18 cellular contexts compared by ENCODE assay signal in the genomic region with DNA sequence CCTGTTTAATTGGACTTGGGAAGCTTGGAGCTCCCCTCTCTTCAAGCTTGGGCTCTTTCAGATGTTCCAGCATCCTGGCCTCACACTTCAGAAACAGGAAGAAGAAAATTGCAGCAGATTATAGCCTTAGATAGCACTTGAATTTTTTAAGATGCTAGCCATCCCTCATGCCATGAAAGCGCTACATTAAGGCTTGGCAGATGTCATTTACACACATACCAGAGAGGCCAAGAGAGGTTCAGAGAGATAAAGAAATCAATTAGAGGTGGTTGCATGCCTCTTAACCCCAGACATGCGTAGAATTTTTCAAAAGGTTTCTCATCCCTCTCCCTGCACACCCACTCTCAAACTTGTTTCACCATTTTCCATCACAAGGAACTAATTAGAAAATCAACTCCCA. TPM values are rescaled to one million over a fixed set of nuclear protein-coding genes. Genes with fewer than 3 reads are reported as not detected.
DNase-seq lines count a peak whose midpoint lies in the region; ATAC-seq and TF ChIP-seq lines count a peak whose summit lies in the region.
"Had no signal": no experiment of that assay in that cellular context is flagged by ENCODE, and none has a peak within 500 bp of the region (broad histone marks: within the 10 kb centered on the region; RNA-seq: fewer than 3 reads in every experiment).

No MANE protein-coding gene starts in this region.

- H3K27ac ChIP-seq in SK-N-SH (ENCODE audit: low read depth in 2 of 2, low read length in 1 of 2) (no peak overlapping the region), trophoblast cell (ENCODE audit: low read depth, low read length) (no peak overlapping the region)
- H3K27ac ChIP-seq: BLaER1, HL-60 had no signal

- H3K18ac ChIP-seq in trophoblast cell (ENCODE audit: low read length) = no peak overlapping the region

- H3K36me3 ChIP-seq in SK-N-SH (replicated peaks in 1 of 2; ENCODE audit: control insufficient read depth in 1 of 2, insufficient read depth in 2 of 2, low read length in 1 of 2) (no peaks in the 10 kb centered on the region), trophoblast cell (ENCODE audit: control insufficient read depth in 1 of 2, insufficient read depth in 2 of 2, low read length in 2 of 2) (no peaks in the 10 kb centered on the region)
- H3K36me3 ChIP-seq: BLaER1 had no signal

- WGBS in SK-N-SH (ENCODE audit: low lambda C conversion rate) = 75% methylated on average over 2 of the region's 2 CpGs
- no CpG with 5 or more reads among the region's 2 CpGs for WGBS in trophoblast cell (ENCODE audit: extremely low coverage, insufficient coverage, insufficient read length)

- H3K27me3 ChIP-seq in SK-N-SH (ENCODE audit: insufficient read depth) (no peaks in the 10 kb centered on the region; the same call in 1 of the 2 replicates), trophoblast cell (ENCODE audit: insufficient read depth, low read length) (no peaks in the 10 kb centered on the region)
- H3K27me3 ChIP-seq: BLaER1 had no signal

- TF ChIP-seq EP300 in SK-N-SH (IDR thresholded peaks at IDR 0.05; ENCODE audit: borderline replicate concordance in 1 of 2, low read depth in 1 of 2, low read length in 1 of 2) = no peak

- H3K4me1 ChIP-seq in SK-N-SH (ENCODE audit: control insufficient read depth in 1 of 2, insufficient read depth in 2 of 2, low read depth in 1 of 2, low read length in 1 of 2) (peaks cover 0 to 2% of the 10 kb centered on the region in 2 experiments; a peak in 1 of 4 replicates), trophoblast cell (ENCODE audit: control insufficient read depth in 1 of 2, insufficient read depth in 2 of 2, low read length in 2 of 2) (no peaks in the 10 kb centered on the region)

- TF ChIP-seq RAD21 in SK-N-SH (IDR thresholded peaks at IDR 0.05; ENCODE audit: low read length) = no peak

- intact Hi-C loops in posterior cingulate gyrus (cut with DNase I) = no loop called here

- H4K12ac ChIP-seq in trophoblast cell (ENCODE audit: low read depth, low read length) = no peak overlapping the region

- DNase-seq in SK-N-SH = no peak
- peak; percentile 47 for DNase-seq in NCI-H524 treated with DMSO at 0.1 percent for 48 hours (lab: John Stamatoyannopoulos, UW)
- DNase-seq in trophoblast cell = peak; percentile 65 to 92
- no peak for DNase-seq in kidney glomerular epithelial cell (lab: John Stamatoyannopoulos, UW)
- DNase-seq in COLO668 (lab: John Stamatoyannopoulos, UW; ENCODE audit: unreplicated experiment) = no peak
- DNase-seq in posterior cingulate gyrus = no peak
- DNase-seq: 8988T; Calu3; CD4-positive, alpha-beta memory T cell; DMS79 treated with DMSO at 0.1 percent for 48 hours; GF-D8; HCEC 1CT had no signal

- H3K9me3 ChIP-seq in SK-N-SH = no peaks in the 10 kb centered on the region
- no peaks in the 10 kb centered on the region for H3K9me3 ChIP-seq in trophoblast cell (ENCODE audit: insufficient read depth, low read depth, low read length)
- H3K9me3 ChIP-seq: BLaER1 had no signal

- no peaks in the 10 kb centered on the region for H3K9me2 ChIP-seq in SK-N-SH

- no peaks in the 10 kb centered on the region for H4K20me1 ChIP-seq in SK-N-SH (ENCODE audit: insufficient read depth)
- H4K20me1 ChIP-seq: BLaER1 had no signal

- H4K8ac ChIP-seq in trophoblast cell (ENCODE audit: low read depth, low read length) = no peak overlapping the region

- no peaks in the 10 kb centered on the region for H3F3A ChIP-seq in SK-N-SH (replicated peaks; ENCODE audit: insufficient read depth)

- H3K4me3 ChIP-seq in SK-N-SH (ENCODE audit: low read depth in 2 of 2, low read length in 1 of 2) = no peak overlapping the region
- no peak overlapping the region for H3K4me3 ChIP-seq in trophoblast cell (ENCODE audit: low read depth, low read length)
- H3K4me3 ChIP-seq: BLaER1, GM23338 had no signal

- H3K9ac ChIP-seq in SK-N-SH = no peak overlapping the region
- H3K9ac ChIP-seq in trophoblast cell (ENCODE audit: low read length) = no peak overlapping the region
- H3K9ac ChIP-seq: BLaER1 had no signal

- H4K91ac ChIP-seq in trophoblast cell (ENCODE audit: low read depth, low read length) = no peak overlapping the region

- no peak overlapping the region for H2AFZ ChIP-seq in SK-N-SH (ENCODE audit: low read depth)
- H2AFZ ChIP-seq in trophoblast cell (ENCODE audit: insufficient read depth, low read length, poor library complexity) = no peak overlapping the region
- H2AFZ ChIP-seq: GM23338 had no signal

- H3K23ac ChIP-seq in trophoblast cell (ENCODE audit: low read length) = no peak overlapping the region

- H3K79me2 ChIP-seq in SK-N-SH (ENCODE audit: insufficient read depth) = no peaks in the 10 kb centered on the region
- H3K79me2 ChIP-seq in trophoblast cell (ENCODE audit: control insufficient read depth, insufficient read depth, low read length, poor library complexity) = no peaks in the 10 kb centered on the region

- CTCF ChIA-PET in SK-N-SH (lab: Yijun Ruan, JAX) = interaction anchor here (1.1 to 1.8 kb wide), 2 partner anchors 16 to 162 kb away, joined by 4 to 5 read pairs; no protein-coding TSS in a partner anchor

- H2BK120ac ChIP-seq in trophoblast cell (ENCODE audit: insufficient read depth, low read length, poor library complexity) = no peak overlapping the region

- H2BK12ac ChIP-seq in trophoblast cell (ENCODE audit: low read length) = no peak overlapping the region

- no peak overlapping the region for H3K14ac ChIP-seq in trophoblast cell (ENCODE audit: low read length)

- ATAC-seq in SK-N-SH treated with all-trans-retinoic acid at 6 μM for 48 hours = no peak
- ATAC-seq: GM23338 had no signal

- H3K4me2 ChIP-seq in SK-N-SH (no peak overlapping the region), trophoblast cell (ENCODE audit: low read length) (no peak overlapping the region)
- H3K4me2 ChIP-seq: BLaER1, GM23338 had no signal

- no peaks in the 10 kb centered on the region for H3K79me1 ChIP-seq in trophoblast cell (ENCODE audit: low read length)

- no peak for TF ChIP-seq CTCF in SK-N-SH (IDR thresholded peaks at IDR 0.05)

- POLR2A ChIA-PET in SK-N-SH (lab: Yijun Ruan, JAX) = no interaction called here

- no peak overlapping the region for H3K4ac ChIP-seq in trophoblast cell (ENCODE audit: low read depth, low read length)

- no peak overlapping the region for H2AK5ac ChIP-seq in trophoblast cell (ENCODE audit: low read length)

- H2BK5ac ChIP-seq in trophoblast cell (ENCODE audit: low read depth, low read length, poor library complexity) = no peak overlapping the region

TF ChIP-seq in SK-N-SH treated with all-trans-retinoic acid at 6 μM for 48 hours, 23 proteins besides CTCF, POLR2A, EP300 and RAD21:
- TF ChIP-seq CSDC2 (CRISPR knock-in tag; IDR thresholded peaks at IDR 0.05) = no peak
- no peak for TF ChIP-seq ZNF8 (CRISPR knock-in tag; IDR thresholded peaks at IDR 0.05)
- peak; percentile 47; the same call in 1 of the 2 replicates for TF ChIP-seq ISL1 (CRISPR knock-in tag; IDR thresholded peaks at IDR 0.05)
- TF ChIP-seq CREB5 (CRISPR knock-in tag; IDR thresholded peaks at IDR 0.05; ENCODE audit: low read depth) = no peak
- TF ChIP-seq ZNF70 (CRISPR knock-in tag; IDR thresholded peaks at IDR 0.05) = no peak

TF ChIP-seq in SK-N-SH, 30 proteins besides CTCF, POLR2A, EP300 and RAD21:
- TF ChIP-seq GATA2 (CRISPR knock-in tag; IDR thresholded peaks at IDR 0.05) (no peak), SMC3 (IDR thresholded peaks at IDR 0.05; ENCODE audit: low read depth, low read length) (no peak), POLR2AphosphoS5 (IDR thresholded peaks at IDR 0.05; ENCODE audit: low read depth, low read length) (no peak), MAX (IDR thresholded peaks at IDR 0.05; ENCODE audit: low read depth) (no peak), FOXJ3 (CRISPR knock-in tag; IDR thresholded peaks at IDR 0.05) (no peak), TCF12 (IDR thresholded peaks at IDR 0.05) (no peak), YY1 (IDR thresholded peaks at IDR 0.05; ENCODE audit: low read depth) (no peak), EZH2phosphoT487 (IDR thresholded peaks at IDR 0.05; ENCODE audit: borderline replicate concordance, low read depth) (no peak), ELF1 (IDR thresholded peaks at IDR 0.05) (no peak)
- TF ChIP-seq, protein P1, sequence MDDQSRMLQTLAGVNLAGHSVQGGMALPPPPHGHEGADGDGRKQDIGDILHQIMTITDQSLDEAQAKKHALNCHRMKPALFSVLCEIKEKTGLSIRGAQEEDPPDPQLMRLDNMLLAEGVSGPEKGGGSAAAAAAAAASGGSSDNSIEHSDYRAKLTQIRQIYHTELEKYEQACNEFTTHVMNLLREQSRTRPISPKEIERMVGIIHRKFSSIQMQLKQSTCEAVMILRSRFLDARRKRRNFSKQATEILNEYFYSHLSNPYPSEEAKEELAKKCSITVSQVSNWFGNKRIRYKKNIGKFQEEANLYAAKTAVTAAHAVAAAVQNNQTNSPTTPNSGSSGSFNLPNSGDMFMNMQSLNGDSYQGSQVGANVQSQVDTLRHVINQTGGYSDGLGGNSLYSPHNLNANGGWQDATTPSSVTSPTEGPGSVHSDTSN (IDR thresholded peaks at IDR 0.05) = no peak
- TF ChIP-seq, protein P2, sequence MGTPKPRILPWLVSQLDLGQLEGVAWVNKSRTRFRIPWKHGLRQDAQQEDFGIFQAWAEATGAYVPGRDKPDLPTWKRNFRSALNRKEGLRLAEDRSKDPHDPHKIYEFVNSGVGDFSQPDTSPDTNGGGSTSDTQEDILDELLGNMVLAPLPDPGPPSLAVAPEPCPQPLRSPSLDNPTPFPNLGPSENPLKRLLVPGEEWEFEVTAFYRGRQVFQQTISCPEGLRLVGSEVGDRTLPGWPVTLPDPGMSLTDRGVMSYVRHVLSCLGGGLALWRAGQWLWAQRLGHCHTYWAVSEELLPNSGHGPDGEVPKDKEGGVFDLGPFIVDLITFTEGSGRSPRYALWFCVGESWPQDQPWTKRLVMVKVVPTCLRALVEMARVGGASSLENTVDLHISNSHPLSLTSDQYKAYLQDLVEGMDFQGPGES (IDR thresholded peaks at IDR 0.05; ENCODE audit: low read depth, low read length) = no peak
- TF ChIP-seq, protein P3, sequence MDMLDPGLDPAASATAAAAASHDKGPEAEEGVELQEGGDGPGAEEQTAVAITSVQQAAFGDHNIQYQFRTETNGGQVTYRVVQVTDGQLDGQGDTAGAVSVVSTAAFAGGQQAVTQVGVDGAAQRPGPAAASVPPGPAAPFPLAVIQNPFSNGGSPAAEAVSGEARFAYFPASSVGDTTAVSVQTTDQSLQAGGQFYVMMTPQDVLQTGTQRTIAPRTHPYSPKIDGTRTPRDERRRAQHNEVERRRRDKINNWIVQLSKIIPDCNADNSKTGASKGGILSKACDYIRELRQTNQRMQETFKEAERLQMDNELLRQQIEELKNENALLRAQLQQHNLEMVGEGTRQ (IDR thresholded peaks at IDR 0.05; ENCODE audit: borderline replicate concordance, low read depth, low read length) = no peak

RNA-seq across cellular contexts. Expression of gene DBX1, which starts 31.9 kb away (rescaled TPM):
- polyA plus RNA-seq in SK-N-SH (2012; rRNA removed) = not detected in 2 replicates
- polyA plus RNA-seq in SK-N-SH (2012; cell fraction: cytosol; rRNA removed) = not detected in 2 replicates
- not detected in 2 replicates for polyA plus RNA-seq in SK-N-SH (2012; cell fraction: nucleus; rRNA removed)
- polyA plus RNA-seq in trophoblast cell (2013) = not detected in 2 replicates
- polyA plus RNA-seq: AG04450; CD14-positive monocyte; CD4-positive, alpha-beta memory T cell; GM23338 had no signal

Comparison
In these comparisons a context has a peak if more than half of its experiments do, and no peak if none do; other contexts are left out.
1. DNase-seq: peak in NCI-H524 treated with DMSO at 0.1 percent for 48 hours (single experiment) and trophoblast cell (2 of 2); none in SK-N-SH (single experiment), kidney glomerular epithelial cell (single experiment), COLO668 (single experiment) and posterior cingulate gyrus (0 of 10).